Comparison of ENCODE assay signal across 19 cellular contexts in genomic region chr14:38944691-38945090, GRCh38.
DNase-seq lines count a peak whose midpoint lies in the region; ATAC-seq lines count a peak whose summit lies in the region.
"Had no signal": no experiment of that assay in that cellular context is flagged by ENCODE, and none has a peak within 500 bp of the region (broad histone marks: within the 10 kb centered on the region; RNA-seq: fewer than 3 reads in every experiment).

No MANE protein-coding gene starts in this region.

- DNase-seq in NCI-H2171 treated with DMSO at 0.1 percent for 48 hours (lab: John Stamatoyannopoulos, UW), result peak; percentile 19
- no peak for DNase-seq in NCI-H2171 (lab: John Stamatoyannopoulos, UW)
- DNase-seq in dermis blood vessel endothelial cell, result peak; percentile 16
- peak; percentile 61 for DNase-seq in inferior parietal cortex (ENCODE audit: extremely low spot score)
- no peak for DNase-seq in AG20443 (ENCODE audit: low spot score)
- no peak for DNase-seq in islet precursor cell
- DNase-seq: CD4-positive, alpha-beta memory T cell; DMS79 treated with DMSO at 0.1 percent for 48 hours; IMR-90; Karpas-422; MG63; NCI-H1092; NCI-H2107; NCI-H748 treated with DMSO at 0.1 percent for 48 hours; RPMI8226 had no signal

- H3K27ac ChIP-seq in temporal lobe (ENCODE audit: low read depth, low read length), result peak overlapping the region; percentile 21
- H3K27ac ChIP-seq: 22Rv1 had no signal

- ATAC-seq in GM21423 (IDR thresholded peaks at IDR 0.05; ENCODE audit: unreplicated experiment), result no peak
- ATAC-seq: GM12878 had no signal

Comparison
In these comparisons a context has a peak if more than half of its experiments do, and no peak if none do; other contexts are left out.
1. DNase-seq: peak in NCI-H2171 treated with DMSO at 0.1 percent for 48 hours (single experiment), dermis blood vessel endothelial cell (single experiment) and inferior parietal cortex (single experiment); none in NCI-H2171 (single experiment), AG20443 (single experiment) and islet precursor cell (single experiment).